Comparison of ENCODE assay signal across 10 cellular contexts in the genomic region with DNA sequence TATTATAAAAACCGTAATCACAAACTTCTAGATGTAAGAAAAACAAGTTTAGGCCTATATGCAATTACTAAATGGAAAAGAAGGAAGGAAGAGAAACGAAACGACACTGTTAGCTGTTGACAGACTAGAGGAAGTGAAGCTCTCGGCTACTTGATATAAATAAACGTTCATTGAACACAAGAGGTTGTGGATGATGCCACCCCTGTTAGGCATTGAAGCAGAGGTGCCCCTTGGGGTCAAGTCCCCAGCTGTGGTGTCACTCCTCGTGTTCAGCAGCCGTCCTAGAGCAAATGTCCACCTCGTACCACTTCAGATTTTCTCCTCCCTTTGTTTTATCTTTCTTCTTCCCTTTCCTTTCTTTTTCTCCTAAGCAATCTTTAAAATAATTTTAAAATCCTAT.
DNase-seq lines count a peak whose midpoint lies in the region; ATAC-seq and TF ChIP-seq lines count a peak whose summit lies in the region.
"Had no signal": no experiment of that assay in that cellular context is flagged by ENCODE, and none has a peak within 500 bp of the region (broad histone marks: within the 10 kb centered on the region; RNA-seq: fewer than 3 reads in every experiment).

No MANE protein-coding gene starts in this region.

- intact Hi-C loops in OCI-LY7 (cut with micrococcal nuclease; ENCODE audit: unreplicated experiment) (loop anchor here (2.0 kb wide), 4 partner anchors 66 to 270 kb away; no protein-coding TSS in a partner anchor), colonic mucosa (cut with DNase I) (no loop called here), left ventricle myocardium superior (cut with micrococcal nuclease) (no loop called here)

- H3K4me1 ChIP-seq in OCI-LY7 (ENCODE audit: insufficient read depth, low read length, poor library complexity, severe bottlenecking) = peaks cover 93% of the 10 kb centered on the region
- H3K4me1 ChIP-seq in colonic mucosa = no peaks in the 10 kb centered on the region

- no peaks in the 10 kb centered on the region; the same call in 1 of the 2 replicates for H3K79me2 ChIP-seq in OCI-LY7 (ENCODE audit: insufficient read depth, low read depth, low read length)

- peak overlapping the region; percentile 81 for H3K4me2 ChIP-seq in OCI-LY7 (ENCODE audit: low read length)

- no peaks in the 10 kb centered on the region for H3K9me2 ChIP-seq in OCI-LY7 (ENCODE audit: insufficient read depth, low read length)

- H3K36me3 Mint-ChIP-seq in progenitor cell of endocrine pancreas (ENCODE audit: insufficient read depth) = no peaks in the 10 kb centered on the region

- no peaks in the 10 kb centered on the region for H4K20me1 ChIP-seq in OCI-LY7 (ENCODE audit: insufficient read depth, low read length)

- H3K27me3 Mint-ChIP-seq in progenitor cell of endocrine pancreas = no peaks in the 10 kb centered on the region

- H3K9me3 Mint-ChIP-seq in progenitor cell of endocrine pancreas (ENCODE audit: low read depth) = peaks cover 4% of the 10 kb centered on the region

- ATAC-seq in GM19467 (IDR thresholded peaks at IDR 0.05; ENCODE audit: unreplicated experiment) = peak; percentile 68
- peak; percentile 72 for ATAC-seq in HG03108 (IDR thresholded peaks at IDR 0.05; ENCODE audit: unreplicated experiment)
- ATAC-seq in left ventricle myocardium superior = no peak

- no peaks in the 10 kb centered on the region for H3K27me3 ChIP-seq in colonic mucosa

- no peak overlapping the region for H3K27ac Mint-ChIP-seq in progenitor cell of endocrine pancreas
- H3K27ac Mint-ChIP-seq: H9 had no signal

- H2AFZ ChIP-seq in OCI-LY7 (ENCODE audit: low read length) = peak overlapping the region; percentile 63; the same call in 1 of the 2 replicates

- H3K9me3 ChIP-seq in OCI-LY7 (ENCODE audit: low read length) (peaks cover 21% of the 10 kb centered on the region), colonic mucosa (no peaks in the 10 kb centered on the region)

- peak overlapping the region; percentile 97 for H3K27ac ChIP-seq in OCI-LY7 (ENCODE audit: low read depth, low read length, poor library complexity, severe bottlenecking)
- H3K27ac ChIP-seq in colonic mucosa = no peak overlapping the region

- no TSS peak for BruUV-seq in OCI-LY7 (replicated peaks; lab: Mats Ljungman, UMichigan)

- DNase-seq in OCI-LY7 (ENCODE audit: low spot score) = peak; percentile 96
- no peak for DNase-seq in AG08395 (ENCODE audit: low spot score)
- DNase-seq in colonic mucosa = no peak
- DNase-seq in progenitor cell of endocrine pancreas (ENCODE audit: low spot score, unreplicated experiment) = no peak
- DNase-seq in left ventricle myocardium superior = no peak
- DNase-seq: H9, NCI-H446 had no signal

- H3K4me3 ChIP-seq in GM08714 (ENCODE audit: low read length) (peak overlapping the region; percentile 51; the same call in 1 of the 2 replicates), OCI-LY7 (ENCODE audit: low read depth, low read length, poor library complexity, severe bottlenecking) (peak overlapping the region; percentile 53), colonic mucosa (no peak overlapping the region)

- POLR2A ChIA-PET in OCI-LY7 (lab: Charles Lee) = interaction anchor here (0.6 to 8.4 kb wide), 31 partner anchors 9 to 453 kb away, joined by 3 to 91 read pairs (median 4); no protein-coding TSS in a partner anchor

- no peak overlapping the region for H3K4me3 Mint-ChIP-seq in progenitor cell of endocrine pancreas (ENCODE audit: low read depth)
- H3K4me3 Mint-ChIP-seq: H9 had no signal

- CTCF ChIA-PET in OCI-LY7 (lab: Charles Lee; ENCODE audit: unreplicated experiment) = interaction anchor here (0.6 to 1.1 kb wide), 2 partner anchors 9 to 230 kb away, joined by 3 read pairs; no protein-coding TSS in a partner anchor

- H3K9ac ChIP-seq in colonic mucosa (ENCODE audit: low read depth in 2 of 2, low read length in 2 of 2) = no peak overlapping the region

- H3K36me3 ChIP-seq in OCI-LY7 (ENCODE audit: insufficient read depth, low read length) = peaks cover 25% of the 10 kb centered on the region
- H3K36me3 ChIP-seq in colonic mucosa = no peaks in the 10 kb centered on the region

- no peak for TF ChIP-seq CTCF in OCI-LY7 (conservative IDR thresholded peaks at IDR 0.05; ENCODE audit: low read length)
- no peak for TF ChIP-seq CTCF in colonic mucosa (IDR thresholded peaks at IDR 0.05)
- no peak for TF ChIP-seq CTCF in progenitor cell of endocrine pancreas (IDR thresholded peaks at IDR 0.05; ENCODE audit: unreplicated experiment)

- no peaks in the 10 kb centered on the region for H3K4me1 Mint-ChIP-seq in progenitor cell of endocrine pancreas (ENCODE audit: low read depth)
- H3K4me1 Mint-ChIP-seq: H9 had no signal
